Comparison of ENCODE assay signal across 8 cellular contexts in the genomic region with DNA sequence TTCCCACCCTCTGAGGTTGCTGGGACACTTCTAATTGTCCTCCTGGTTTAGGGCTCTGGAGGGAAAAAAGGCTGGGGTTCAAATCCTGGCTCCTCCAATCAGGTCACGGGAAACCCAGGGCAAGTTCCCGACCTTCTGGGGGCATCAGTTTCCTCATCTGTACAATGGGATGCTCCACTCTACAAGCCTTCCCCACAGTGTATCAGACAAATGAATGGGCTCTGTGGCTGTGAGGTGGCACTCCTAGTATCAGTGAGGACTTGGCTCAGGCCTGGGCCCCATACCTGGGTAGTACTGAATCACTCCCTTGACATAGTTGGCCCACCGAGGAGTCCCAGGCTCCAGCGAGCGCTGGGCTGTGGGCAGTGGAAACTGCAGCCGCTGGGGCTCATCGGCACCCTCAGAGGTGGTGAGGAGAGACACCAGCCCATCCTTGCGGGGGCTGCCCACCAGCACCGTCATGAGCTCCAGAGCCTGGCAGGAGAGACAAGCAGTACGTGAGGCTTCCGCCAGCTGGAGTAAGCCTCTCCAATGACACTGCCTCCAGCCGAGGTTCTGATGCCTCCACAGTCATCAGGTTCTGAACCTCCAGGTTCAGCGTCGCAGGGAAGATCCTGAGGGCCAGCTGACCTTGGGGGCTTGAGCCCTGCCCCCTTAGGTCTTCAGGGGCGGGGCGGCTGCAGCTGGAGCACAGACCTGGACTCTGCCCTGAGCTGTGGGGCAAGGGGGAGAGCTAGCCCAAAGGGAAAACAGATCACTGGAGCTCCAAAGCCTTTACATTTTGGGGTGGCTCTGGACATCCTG. TPM values are rescaled to one million over a fixed set of nuclear protein-coding genes. Genes with fewer than 3 reads are reported as not detected.
DNase-seq lines count a peak whose midpoint lies in the region; ATAC-seq and TF ChIP-seq lines count a peak whose summit lies in the region.

No MANE protein-coding gene starts in this region.

- no peaks in the 10 kb centered on the region for H3K36me3 Mint-ChIP-seq in activated naive CD4-positive, alpha-beta T cell treated with anti-CD3 and anti-CD28 coated beads, Interleukin-2, amount 50 U/mL, for 24 hours

- intact Hi-C loops in vagina (cut with DNase I): loop anchor here (10.0 kb wide), 1 partner anchor 111 kb away; a partner anchor contains a TSS

- peak overlapping the region; percentile 89 for H3K9ac ChIP-seq in mesenchymal stem cell (ENCODE audit: low read length)

- H3K36me3 ChIP-seq in brain microvascular endothelial cell (replicated peaks): no peaks in the 10 kb centered on the region
- H3K36me3 ChIP-seq in mesenchymal stem cell (ENCODE audit: control insufficient read depth in 1 of 2, insufficient read depth in 2 of 2, low read depth in 1 of 2, low read length in 2 of 2): peaks cover 17 to 22% of the 10 kb centered on the region in 2 experiments
- H3K36me3 ChIP-seq in vagina: no peaks in the 10 kb centered on the region

- peak overlapping the region in 1 of 2 experiments; percentile 99 for H3K14ac ChIP-seq in mesenchymal stem cell (ENCODE audit: low read length in 2 of 2)

- WGBS in mesenchymal stem cell: 82% methylated on average over 16 of the region's 16 CpGs

- peaks cover 27% of the 10 kb centered on the region for H3K4me1 ChIP-seq in mesenchymal stem cell (ENCODE audit: control insufficient read depth, insufficient read depth, low read depth, low read length)
- H3K4me1 ChIP-seq in vagina: peaks cover 20% of the 10 kb centered on the region

- H2BK5ac ChIP-seq in mesenchymal stem cell (ENCODE audit: low read depth, low read length, poor library complexity, severe bottlenecking): no peak overlapping the region

- no peaks in the 10 kb centered on the region for H3K27me3 Mint-ChIP-seq in activated naive CD4-positive, alpha-beta T cell treated with anti-CD3 and anti-CD28 coated beads, Interleukin-2, amount 50 U/mL, for 24 hours

- H4K91ac ChIP-seq in mesenchymal stem cell (ENCODE audit: low read length): no peak overlapping the region

- peak overlapping the region; percentile 8 for H4K8ac ChIP-seq in mesenchymal stem cell (ENCODE audit: low read length)

- peaks cover 15% of the 10 kb centered on the region for H3K4me1 Mint-ChIP-seq in activated naive CD4-positive, alpha-beta T cell treated with anti-CD3 and anti-CD28 coated beads, Interleukin-2, amount 50 U/mL, for 24 hours

- peak overlapping the region; percentile 59 to 66 for H2BK12ac ChIP-seq in mesenchymal stem cell (ENCODE audit: low read length in 2 of 2)

- peak overlapping the region; percentile 96 for H3K4ac ChIP-seq in mesenchymal stem cell (ENCODE audit: low read depth in 1 of 2, low read length in 2 of 2)

- H3K9me3 Mint-ChIP-seq in activated naive CD4-positive, alpha-beta T cell treated with anti-CD3 and anti-CD28 coated beads, Interleukin-2, amount 50 U/mL, for 24 hours: no peaks in the 10 kb centered on the region

- H3K4me2 ChIP-seq in mesenchymal stem cell (ENCODE audit: low read length, poor library complexity, severe bottlenecking): peak overlapping the region; percentile 30

- no peak overlapping the region for H3K27ac Mint-ChIP-seq in activated naive CD4-positive, alpha-beta T cell treated with anti-CD3 and anti-CD28 coated beads, Interleukin-2, amount 50 U/mL, for 24 hours

- no peak for DNase-seq in activated naive CD4-positive, alpha-beta T cell (lab: John Stamatoyannopoulos, UW)
- no peak for DNase-seq in brain microvascular endothelial cell
- no peak for DNase-seq in mesenchymal stem cell
- no peak for DNase-seq in vagina (ENCODE audit: extremely low spot score in 2 of 2)
- no peak for DNase-seq in MV-4-11 (lab: John Stamatoyannopoulos, UW)
- no peak for DNase-seq in activated CD4-positive, CD25-positive, alpha-beta regulatory T cell (lab: John Stamatoyannopoulos, UW)

- peak overlapping the region; percentile 61 for H3K4me3 ChIP-seq in brain microvascular endothelial cell (ENCODE audit: low read depth, low read length)
- H3K4me3 ChIP-seq in mesenchymal stem cell (ENCODE audit: insufficient read depth in 1 of 2, low read depth in 1 of 2, low read length in 2 of 2): peak overlapping the region; percentile 75 to 83
- H3K4me3 ChIP-seq in vagina: peak overlapping the region; percentile 57 to 88

- ATAC-seq in HG03045 (IDR thresholded peaks at IDR 0.05; ENCODE audit: unreplicated experiment): no peak

- H3K18ac ChIP-seq in mesenchymal stem cell (ENCODE audit: low read depth in 1 of 2, low read length in 2 of 2): peak overlapping the region; percentile 98

- H3K9me3 ChIP-seq in mesenchymal stem cell (ENCODE audit: control insufficient read depth, low read length): no peaks in the 10 kb centered on the region
- H3K9me3 ChIP-seq in vagina: no peaks in the 10 kb centered on the region

- H2BK120ac ChIP-seq in mesenchymal stem cell (ENCODE audit: low read depth, low read length): no peak overlapping the region

- H3K4me3 Mint-ChIP-seq in activated naive CD4-positive, alpha-beta T cell treated with anti-CD3 and anti-CD28 coated beads, Interleukin-2, amount 50 U/mL, for 24 hours: peak overlapping the region; percentile 77

- H2AK5ac ChIP-seq in mesenchymal stem cell (ENCODE audit: low read length, severe bottlenecking): peak overlapping the region; percentile 74

- no peaks in the 10 kb centered on the region for H3K27me3 ChIP-seq in brain microvascular endothelial cell (replicated peaks)
- H3K27me3 ChIP-seq in mesenchymal stem cell (ENCODE audit: control insufficient read depth in 1 of 2, insufficient read depth in 1 of 2, low read length in 2 of 2): no peaks in the 10 kb centered on the region
- H3K27me3 ChIP-seq in vagina: no peaks in the 10 kb centered on the region

- H2BK15ac ChIP-seq in mesenchymal stem cell (ENCODE audit: low read depth, poor library complexity, severe bottlenecking): no peak overlapping the region

- peaks cover 5% of the 10 kb centered on the region for H3K79me1 ChIP-seq in mesenchymal stem cell (replicated peaks; ENCODE audit: low read length, poor library complexity, severe bottlenecking)

- no peak overlapping the region for H3K27ac ChIP-seq in brain microvascular endothelial cell
- no peak overlapping the region for H3K27ac ChIP-seq in mesenchymal stem cell (ENCODE audit: low read length, poor library complexity, severe bottlenecking)
- H3K27ac ChIP-seq in vagina: peak overlapping the region; percentile 91

- H2AFZ ChIP-seq in mesenchymal stem cell (ENCODE audit: low read depth, low read length): no peak overlapping the region

- in situ Hi-C loops in brain microvascular endothelial cell (cut with HindIII; ENCODE audit: low pct_ligation_motif_present, low sequenced_read_pairs): no loop called here

- no peak for TF ChIP-seq POLR2A in vagina (IDR thresholded peaks at IDR 0.05)

- TF ChIP-seq CTCF in brain microvascular endothelial cell (IDR thresholded peaks at IDR 0.05; ENCODE audit: low read depth, low read length, missing control alignments): no peak
- TF ChIP-seq CTCF in vagina (IDR thresholded peaks at IDR 0.05): no peak

- H3K23ac ChIP-seq in mesenchymal stem cell (ENCODE audit: low read length in 2 of 2): peak overlapping the region in 1 of 2 experiments; percentile 97

RNA-seq across cellular contexts. Expression of a gene that starts 1.2 kb away (rescaled TPM):
- 29.0 TPM for polyA plus RNA-seq in mesenchymal stem cell (2013, experiment 1 of 2)
- polyA plus RNA-seq in mesenchymal stem cell (2013, experiment 2 of 2): 27.7 TPM
- 18.4 TPM for total RNA-seq in vagina

RNA-seq across cellular contexts. Expression of a gene that starts 20.8 kb away (rescaled TPM):
- polyA plus RNA-seq in mesenchymal stem cell (2013, experiment 1 of 2): 16.2 TPM
- 14.8 TPM for polyA plus RNA-seq in mesenchymal stem cell (2013, experiment 2 of 2)
- total RNA-seq in vagina: 35.1 TPM

RNA-seq across cellular contexts. Expression of a gene that starts 42.6 kb away (rescaled TPM):
- 1.3 TPM for polyA plus RNA-seq in mesenchymal stem cell (2013, experiment 1 of 2)
- polyA plus RNA-seq in mesenchymal stem cell (2013, experiment 2 of 2): 1.0 TPM
- 169 TPM for total RNA-seq in vagina
